Comparison of ENCODE assay signal across 11 cellular contexts in the genomic region with DNA sequence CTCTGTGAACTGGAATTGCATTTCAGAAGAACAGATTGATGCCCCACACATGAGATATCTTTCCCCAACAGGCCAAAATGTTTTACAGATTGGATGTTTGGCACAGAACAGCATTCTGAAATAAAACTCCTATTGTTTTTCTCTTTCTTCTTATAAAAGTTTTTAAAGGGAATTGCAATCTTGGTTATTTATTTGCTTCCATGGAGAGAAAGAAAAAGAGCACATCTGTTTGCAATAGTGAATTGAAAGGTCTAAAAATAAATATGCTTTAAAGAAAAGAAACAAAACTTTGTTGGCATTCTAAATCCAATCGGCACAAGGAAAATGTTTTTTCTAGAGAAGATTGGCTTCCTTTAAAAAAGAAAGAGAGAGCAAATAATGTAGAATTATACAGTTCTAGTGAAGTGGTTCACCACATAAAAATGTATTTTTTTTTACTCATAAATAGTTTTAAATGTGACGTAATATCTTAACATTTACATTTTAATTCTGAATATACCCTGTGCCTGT.
"Had no signal": no experiment of that assay in that cellular context is flagged by ENCODE, and none has a peak within 500 bp of the region (broad histone marks: within the 10 kb centered on the region; RNA-seq: fewer than 3 reads in every experiment).

No MANE protein-coding gene starts in this region.

- DNase-seq: activated CD8-positive, alpha-beta memory T cell treated with anti-CD3 and anti-CD28 coated beads for 24 hours; activated naive CD4-positive, alpha-beta T cell treated with anti-CD3 and anti-CD28 coated beads for 36 hours; caudate nucleus; heart left ventricle; ovary; T-helper 17 cell; tibial artery had no signal

- ATAC-seq: activated T-helper 17 cell treated with anti-CD3 and anti-CD28 coated beads, Interleukin-2, amount 50 U/mL, for 72 hours; heart left ventricle; T-helper 17 cell; WTC11 had no signal

- H3K9me3 ChIP-seq: heart left ventricle, ovary, tibial artery had no signal

- H3K27me3 ChIP-seq: heart left ventricle, ovary, tibial artery had no signal

- H3K36me3 Mint-ChIP-seq: WTC11 had no signal

- H3K27me3 Mint-ChIP-seq: activated CD4-positive, alpha-beta T cell treated with anti-CD3 and anti-CD28 coated beads, Interleukin-2, amount 10 ng/mL, durations not matched to agents 24 days and 14 days; activated T-helper 17 cell treated with anti-CD3 and anti-CD28 coated beads, Interleukin-2, amount 50 U/mL, for 72 hours; dendritic cell treated with granulocyte-macrophage colony-stimulating factor and Interleukin-4, amounts not matched to agents 40 ng/mL and 50 ng/mL, for 4 days had no signal

- H3K27ac Mint-ChIP-seq: activated CD4-positive, alpha-beta T cell treated with anti-CD3 and anti-CD28 coated beads, Interleukin-2, amount 10 ng/mL, durations not matched to agents 24 days and 14 days; activated naive CD4-positive, alpha-beta T cell treated with anti-CD3 and anti-CD28 coated beads for 36 hours; activated T-helper 17 cell treated with anti-CD3 and anti-CD28 coated beads, Interleukin-2, amount 50 U/mL, for 72 hours; dendritic cell treated with granulocyte-macrophage colony-stimulating factor and Interleukin-4, amounts not matched to agents 40 ng/mL and 50 ng/mL, for 4 days; T-helper 17 cell; WTC11 had no signal

- H3K4me3 Mint-ChIP-seq: activated CD4-positive, alpha-beta T cell treated with anti-CD3 and anti-CD28 coated beads, Interleukin-2, amount 10 ng/mL, durations not matched to agents 24 days and 14 days; activated naive CD4-positive, alpha-beta T cell treated with anti-CD3 and anti-CD28 coated beads for 36 hours; activated T-helper 17 cell treated with anti-CD3 and anti-CD28 coated beads, Interleukin-2, amount 50 U/mL, for 72 hours; dendritic cell treated with granulocyte-macrophage colony-stimulating factor and Interleukin-4, amounts not matched to agents 40 ng/mL and 50 ng/mL, for 4 days; T-helper 17 cell; WTC11 had no signal

- H3K27ac ChIP-seq: ovary had no signal

- H3K9me3 Mint-ChIP-seq: activated naive CD4-positive, alpha-beta T cell treated with anti-CD3 and anti-CD28 coated beads for 36 hours; activated T-helper 17 cell treated with anti-CD3 and anti-CD28 coated beads, Interleukin-2, amount 50 U/mL, for 72 hours; dendritic cell treated with granulocyte-macrophage colony-stimulating factor and Interleukin-4, amounts not matched to agents 40 ng/mL and 50 ng/mL, for 4 days; WTC11 had no signal

- H3K36me3 ChIP-seq: heart left ventricle, ovary, tibial artery had no signal

- H3K4me3 ChIP-seq: heart left ventricle, ovary, tibial artery had no signal
